In genomic region chr2:174395284-174395968, GRCh38 we compare ENCODE assay signal across 1 cellular context.
A peak's percentile ranks its signal among the peaks of the same experiment; 100 is the strongest.
TF ChIP-seq lines count a peak whose summit lies in the region.

Gene SCRN3, plus strand, starts transcription at chr2:174395730. Its CDS starts 2,554 bp downstream, at chr2:174398284.

TF ChIP-seq in GM12878, 131 proteins besides CTCF, POLR2A, EP300 and RAD21 (continued from another document):
- TF ChIP-seq, protein P1, sequence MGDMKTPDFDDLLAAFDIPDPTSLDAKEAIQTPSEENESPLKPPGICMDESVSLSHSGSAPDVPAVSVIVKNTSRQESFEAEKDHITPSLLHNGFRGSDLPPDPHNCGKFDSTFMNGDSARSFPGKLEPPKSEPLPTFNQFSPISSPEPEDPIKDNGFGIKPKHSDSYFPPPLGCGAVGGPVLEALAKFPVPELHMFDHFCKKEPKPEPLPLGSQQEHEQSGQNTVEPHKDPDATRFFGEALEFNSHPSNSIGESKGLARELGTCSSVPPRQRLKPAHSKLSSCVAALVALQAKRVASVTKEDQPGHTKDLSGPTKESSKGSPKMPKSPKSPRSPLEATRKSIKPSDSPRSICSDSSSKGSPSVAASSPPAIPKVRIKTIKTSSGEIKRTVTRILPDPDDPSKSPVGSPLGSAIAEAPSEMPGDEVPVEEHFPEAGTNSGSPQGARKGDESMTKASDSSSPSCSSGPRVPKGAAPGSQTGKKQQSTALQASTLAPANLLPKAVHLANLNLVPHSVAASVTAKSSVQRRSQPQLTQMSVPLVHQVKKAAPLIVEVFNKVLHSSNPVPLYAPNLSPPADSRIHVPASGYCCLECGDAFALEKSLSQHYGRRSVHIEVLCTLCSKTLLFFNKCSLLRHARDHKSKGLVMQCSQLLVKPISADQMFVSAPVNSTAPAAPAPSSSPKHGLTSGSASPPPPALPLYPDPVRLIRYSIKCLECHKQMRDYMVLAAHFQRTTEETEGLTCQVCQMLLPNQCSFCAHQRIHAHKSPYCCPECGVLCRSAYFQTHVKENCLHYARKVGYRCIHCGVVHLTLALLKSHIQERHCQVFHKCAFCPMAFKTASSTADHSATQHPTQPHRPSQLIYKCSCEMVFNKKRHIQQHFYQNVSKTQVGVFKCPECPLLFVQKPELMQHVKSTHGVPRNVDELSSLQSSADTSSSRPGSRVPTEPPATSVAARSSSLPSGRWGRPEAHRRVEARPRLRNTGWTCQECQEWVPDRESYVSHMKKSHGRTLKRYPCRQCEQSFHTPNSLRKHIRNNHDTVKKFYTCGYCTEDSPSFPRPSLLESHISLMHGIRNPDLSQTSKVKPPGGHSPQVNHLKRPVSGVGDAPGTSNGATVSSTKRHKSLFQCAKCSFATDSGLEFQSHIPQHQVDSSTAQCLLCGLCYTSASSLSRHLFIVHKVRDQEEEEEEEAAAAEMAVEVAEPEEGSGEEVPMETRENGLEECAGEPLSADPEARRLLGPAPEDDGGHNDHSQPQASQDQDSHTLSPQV (IDR thresholded peaks at IDR 0.05), result no peak
- TF ChIP-seq CREB1 (IDR thresholded peaks at IDR 0.05; ENCODE audit: low read depth) (peak; percentile 87), NR2F1 (conservative IDR thresholded peaks at IDR 0.05) (peak; percentile 89), NR2C1 (IDR thresholded peaks at IDR 0.05) (peak; percentile 96), BCLAF1 (IDR thresholded peaks at IDR 0.05) (no peak), HDGF (IDR thresholded peaks at IDR 0.05) (0 out of 2 replicates have a peak, but pooled peaks have one; percentile 58), SIN3A (IDR thresholded peaks at IDR 0.05; ENCODE audit: low read depth, low read length) (peak; percentile 88; the same call in 1 of the 2 replicates), CBX3 (IDR thresholded peaks at IDR 0.05; ENCODE audit: borderline replicate concordance, low read depth) (no peak), E2F4 (IDR thresholded peaks at IDR 0.05; ENCODE audit: low read depth, low read length) (no peak), SIX5 (IDR thresholded peaks at IDR 0.05; ENCODE audit: low read depth, low read length, severe bottlenecking) (peak; percentile 21), ZZZ3 (IDR thresholded peaks at IDR 0.05; ENCODE audit: control insufficient read depth, insufficient read length, low read depth) (no peak), RAD51 (IDR thresholded peaks at IDR 0.05) (no peak), RUNX3 (IDR thresholded peaks at IDR 0.05; ENCODE audit: low read length) (peak; percentile 78), NFIC (IDR thresholded peaks at IDR 0.05; ENCODE audit: low read depth, low read length) (no peak), EED (IDR thresholded peaks at IDR 0.05; ENCODE audit: low read depth) (peak; percentile 30), ZSCAN29 (IDR thresholded peaks at IDR 0.05) (no peak), CBFB (IDR thresholded peaks at IDR 0.05; ENCODE audit: low read depth) (no peak), SREBF2 (IDR thresholded peaks at IDR 0.05; ENCODE audit: low read length) (0 out of 2 replicates have a peak, but pooled peaks have one; percentile 9), SMARCA5 (IDR thresholded peaks at IDR 0.05) (no peak), BRCA1 (IDR thresholded peaks at IDR 0.05; ENCODE audit: low read depth, low read length) (no peak), MEF2A (IDR thresholded peaks at IDR 0.05; ENCODE audit: insufficient read depth, low read depth, low read length) (no peak), JUND (IDR thresholded peaks at IDR 0.05; ENCODE audit: low read depth, low read length) (no peak)
- TF ChIP-seq, protein P2, sequence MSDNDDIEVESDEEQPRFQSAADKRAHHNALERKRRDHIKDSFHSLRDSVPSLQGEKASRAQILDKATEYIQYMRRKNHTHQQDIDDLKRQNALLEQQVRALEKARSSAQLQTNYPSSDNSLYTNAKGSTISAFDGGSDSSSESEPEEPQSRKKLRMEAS (IDR thresholded peaks at IDR 0.05; ENCODE audit: low read depth, low read length), result no peak
